In the genomic region with DNA sequence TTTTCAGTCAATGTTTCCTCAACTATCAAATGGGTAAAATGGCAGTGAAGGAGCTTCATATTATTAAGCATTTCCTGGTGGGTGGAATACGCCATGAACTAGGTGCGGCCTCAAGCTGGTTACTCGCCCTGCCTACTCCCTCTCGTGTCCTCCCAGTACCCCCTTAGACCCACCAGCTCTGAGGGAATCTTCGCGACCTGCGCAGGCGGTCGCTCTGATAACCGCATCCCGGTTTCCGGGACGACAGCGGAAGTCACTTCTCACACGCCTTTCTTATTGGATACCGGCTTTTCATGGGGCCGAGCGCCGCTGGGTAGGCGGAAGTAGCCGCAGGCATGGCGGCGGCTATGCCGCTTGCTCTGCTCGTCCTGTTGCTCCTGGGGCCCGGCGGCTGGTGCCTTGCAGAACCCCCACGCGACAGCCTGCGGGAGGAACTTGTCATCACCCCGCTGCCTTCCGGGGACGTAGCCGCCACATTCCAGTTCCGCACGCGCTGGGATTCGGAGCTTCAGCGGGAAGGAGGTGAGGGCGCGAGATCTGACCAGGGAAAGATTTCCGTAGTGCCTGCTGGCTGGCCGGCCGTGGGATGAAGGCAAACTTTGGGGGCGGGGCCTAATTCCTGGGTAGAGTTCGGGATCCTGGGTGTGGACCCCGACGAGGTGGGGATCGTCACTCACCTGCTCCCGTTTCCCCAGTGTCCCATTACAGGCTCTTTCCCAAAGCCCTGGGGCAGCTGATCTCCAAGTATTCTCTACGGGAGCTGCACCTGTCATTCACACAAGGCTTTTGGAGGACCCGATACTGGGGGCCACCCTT, we compare ENCODE assay signal across 1 cellular context.
A peak's percentile ranks its signal among the peaks of the same experiment; 100 is the strongest.
TF ChIP-seq lines count a peak whose summit lies in the region.

PIGT (plus strand) TSS at position 320 of the 816 bp plus-strand sequence; CDS start at position 336, 16 bp downstream.

TF ChIP-seq in GM12878, 131 proteins besides CTCF, POLR2A, EP300 and RAD21 (continued from another document and continues in another):
- TF ChIP-seq ZNF592 (IDR thresholded peaks at IDR 0.05) (no peak), HCFC1 (IDR thresholded peaks at IDR 0.05; ENCODE audit: low read length) (peak; percentile 58), ZNF207 (IDR thresholded peaks at IDR 0.05; ENCODE audit: borderline replicate concordance) (0 out of 2 replicates have a peak, but pooled peaks have one; percentile 58), DPF2 (IDR thresholded peaks at IDR 0.05) (no peak), ZBED1 (IDR thresholded peaks at IDR 0.05; ENCODE audit: borderline replicate concordance) (no peak), ZZZ3 (IDR thresholded peaks at IDR 0.05; ENCODE audit: control insufficient read depth, insufficient read length, low read depth) (no peak), NR2C1 (IDR thresholded peaks at IDR 0.05) (no peak; the same call in 1 of the 2 replicates), POLR2AphosphoS2 (IDR thresholded peaks at IDR 0.05; ENCODE audit: low read depth, low read length) (peak; percentile 84; the same call in 1 of the 2 replicates), ZSCAN29 (IDR thresholded peaks at IDR 0.05) (no peak), CHD4 (IDR thresholded peaks at IDR 0.05) (no peak), NBN (IDR thresholded peaks at IDR 0.05) (peak; percentile 72), SRF (IDR thresholded peaks at IDR 0.05; ENCODE audit: low read depth in 2 of 2, low read length in 2 of 2) (0 out of 4 replicates have a peak, but pooled peaks of 1 of the 2 experiments have one; percentile 21), YBX1 (IDR thresholded peaks at IDR 0.05) (no peak), RAD51 (IDR thresholded peaks at IDR 0.05) (no peak), MAX (IDR thresholded peaks at IDR 0.05; ENCODE audit: low read depth, low read length) (peak; percentile 74), MTA2 (IDR thresholded peaks at IDR 0.05; ENCODE audit: low read depth) (no peak), RBBP5 (conservative IDR thresholded peaks at IDR 0.05) (no peak), SIX5 (IDR thresholded peaks at IDR 0.05; ENCODE audit: low read depth, low read length, severe bottlenecking) (no peak), BACH1 (IDR thresholded peaks at IDR 0.05; ENCODE audit: borderline replicate concordance) (0 out of 2 replicates have a peak, but pooled peaks have one; percentile 4), EED (IDR thresholded peaks at IDR 0.05; ENCODE audit: low read depth) (peak; percentile 42; the same call in 1 of the 2 replicates), FOXK2 (IDR thresholded peaks at IDR 0.05) (0 out of 2 replicates have a peak, but pooled peaks have one; percentile 13), CHD1 (IDR thresholded peaks at IDR 0.05; ENCODE audit: low read depth, low read length) (no peak), SPI1 (IDR thresholded peaks at IDR 0.05; ENCODE audit: borderline replicate concordance, insufficient read depth, low read depth, low read length) (peak; percentile 34; the same call in 1 of the 2 replicates), ZNF274 (IDR thresholded peaks at IDR 0.05; ENCODE audit: insufficient read depth, insufficient read length) (no peak), SMC3 (IDR thresholded peaks at IDR 0.05; ENCODE audit: borderline replicate concordance, low read length) (no peak; the same call in 1 of the 2 replicates), BRCA1 (IDR thresholded peaks at IDR 0.05; ENCODE audit: low read depth, low read length) (no peak), MTA3 (IDR thresholded peaks at IDR 0.05; ENCODE audit: borderline replicate concordance, low read length) (0 out of 2 replicates have a peak, but pooled peaks have one; percentile 64), PAX5 (IDR thresholded peaks at IDR 0.05; ENCODE audit: borderline replicate concordance, low read depth, low read length) (0 out of 2 replicates have a peak, but pooled peaks have one; percentile 29), STAT3 (IDR thresholded peaks at IDR 0.05; ENCODE audit: low read depth, low read length) (no peak), JUNB (IDR thresholded peaks at IDR 0.05) (no peak), HDAC2 (IDR thresholded peaks at IDR 0.05) (peak; percentile 74; the same call in 1 of the 2 replicates), ZNF622 (IDR thresholded peaks at IDR 0.05) (no peak), HDGF (IDR thresholded peaks at IDR 0.05) (no peak), NRF1 (conservative IDR thresholded peaks at IDR 0.05; ENCODE audit: low read depth, low read length) (peak; percentile 65), BMI1 (IDR thresholded peaks at IDR 0.05; ENCODE audit: borderline replicate concordance) (no peak)
- TF ChIP-seq, protein P1, sequence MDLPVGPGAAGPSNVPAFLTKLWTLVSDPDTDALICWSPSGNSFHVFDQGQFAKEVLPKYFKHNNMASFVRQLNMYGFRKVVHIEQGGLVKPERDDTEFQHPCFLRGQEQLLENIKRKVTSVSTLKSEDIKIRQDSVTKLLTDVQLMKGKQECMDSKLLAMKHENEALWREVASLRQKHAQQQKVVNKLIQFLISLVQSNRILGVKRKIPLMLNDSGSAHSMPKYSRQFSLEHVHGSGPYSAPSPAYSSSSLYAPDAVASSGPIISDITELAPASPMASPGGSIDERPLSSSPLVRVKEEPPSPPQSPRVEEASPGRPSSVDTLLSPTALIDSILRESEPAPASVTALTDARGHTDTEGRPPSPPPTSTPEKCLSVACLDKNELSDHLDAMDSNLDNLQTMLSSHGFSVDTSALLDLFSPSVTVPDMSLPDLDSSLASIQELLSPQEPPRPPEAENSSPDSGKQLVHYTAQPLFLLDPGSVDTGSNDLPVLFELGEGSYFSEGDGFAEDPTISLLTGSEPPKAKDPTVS (IDR thresholded peaks at IDR 0.05; ENCODE audit: low read depth, low read length): no peak
- TF ChIP-seq, protein P2, sequence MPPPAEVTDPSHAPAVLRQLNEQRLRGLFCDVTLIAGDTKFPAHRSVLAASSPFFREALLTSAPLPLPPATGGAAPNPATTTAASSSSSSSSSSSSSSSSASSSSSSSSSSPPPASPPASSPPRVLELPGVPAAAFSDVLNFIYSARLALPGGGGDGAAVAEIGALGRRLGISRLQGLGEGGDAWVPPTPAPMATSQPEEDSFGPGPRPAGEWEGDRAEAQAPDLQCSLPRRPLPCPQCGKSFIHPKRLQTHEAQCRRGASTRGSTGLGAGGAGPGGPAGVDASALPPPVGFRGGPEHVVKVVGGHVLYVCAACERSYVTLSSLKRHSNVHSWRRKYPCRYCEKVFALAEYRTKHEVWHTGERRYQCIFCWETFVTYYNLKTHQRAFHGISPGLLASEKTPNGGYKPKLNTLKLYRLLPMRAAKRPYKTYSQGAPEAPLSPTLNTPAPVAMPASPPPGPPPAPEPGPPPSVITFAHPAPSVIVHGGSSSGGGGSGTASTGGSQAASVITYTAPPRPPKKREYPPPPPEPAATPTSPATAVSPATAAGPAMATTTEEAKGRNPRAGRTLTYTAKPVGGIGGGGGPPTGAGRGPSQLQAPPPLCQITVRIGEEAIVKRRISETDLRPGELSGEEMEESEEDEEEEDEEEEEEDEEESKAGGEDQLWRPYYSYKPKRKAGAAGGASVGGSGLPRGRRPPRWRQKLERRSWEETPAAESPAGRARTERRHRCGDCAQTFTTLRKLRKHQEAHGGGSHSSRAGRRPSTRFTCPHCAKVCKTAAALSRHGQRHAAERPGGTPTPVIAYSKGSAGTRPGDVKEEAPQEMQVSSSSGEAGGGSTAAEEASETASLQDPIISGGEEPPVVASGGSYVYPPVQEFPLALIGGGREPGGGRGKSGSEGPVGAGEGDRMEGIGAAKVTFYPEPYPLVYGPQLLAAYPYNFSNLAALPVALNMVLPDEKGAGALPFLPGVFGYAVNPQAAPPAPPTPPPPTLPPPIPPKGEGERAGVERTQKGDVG (CRISPR knock-in tag; IDR thresholded peaks at IDR 0.05): no peak
- TF ChIP-seq, protein P3, sequence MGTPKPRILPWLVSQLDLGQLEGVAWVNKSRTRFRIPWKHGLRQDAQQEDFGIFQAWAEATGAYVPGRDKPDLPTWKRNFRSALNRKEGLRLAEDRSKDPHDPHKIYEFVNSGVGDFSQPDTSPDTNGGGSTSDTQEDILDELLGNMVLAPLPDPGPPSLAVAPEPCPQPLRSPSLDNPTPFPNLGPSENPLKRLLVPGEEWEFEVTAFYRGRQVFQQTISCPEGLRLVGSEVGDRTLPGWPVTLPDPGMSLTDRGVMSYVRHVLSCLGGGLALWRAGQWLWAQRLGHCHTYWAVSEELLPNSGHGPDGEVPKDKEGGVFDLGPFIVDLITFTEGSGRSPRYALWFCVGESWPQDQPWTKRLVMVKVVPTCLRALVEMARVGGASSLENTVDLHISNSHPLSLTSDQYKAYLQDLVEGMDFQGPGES (IDR thresholded peaks at IDR 0.05): no peak
- TF ChIP-seq, protein P4, sequence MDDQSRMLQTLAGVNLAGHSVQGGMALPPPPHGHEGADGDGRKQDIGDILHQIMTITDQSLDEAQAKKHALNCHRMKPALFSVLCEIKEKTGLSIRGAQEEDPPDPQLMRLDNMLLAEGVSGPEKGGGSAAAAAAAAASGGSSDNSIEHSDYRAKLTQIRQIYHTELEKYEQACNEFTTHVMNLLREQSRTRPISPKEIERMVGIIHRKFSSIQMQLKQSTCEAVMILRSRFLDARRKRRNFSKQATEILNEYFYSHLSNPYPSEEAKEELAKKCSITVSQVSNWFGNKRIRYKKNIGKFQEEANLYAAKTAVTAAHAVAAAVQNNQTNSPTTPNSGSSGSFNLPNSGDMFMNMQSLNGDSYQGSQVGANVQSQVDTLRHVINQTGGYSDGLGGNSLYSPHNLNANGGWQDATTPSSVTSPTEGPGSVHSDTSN (IDR thresholded peaks at IDR 0.05; ENCODE audit: insufficient replicate concordance, low read depth, low read length): no peak
- TF ChIP-seq, protein P5, sequence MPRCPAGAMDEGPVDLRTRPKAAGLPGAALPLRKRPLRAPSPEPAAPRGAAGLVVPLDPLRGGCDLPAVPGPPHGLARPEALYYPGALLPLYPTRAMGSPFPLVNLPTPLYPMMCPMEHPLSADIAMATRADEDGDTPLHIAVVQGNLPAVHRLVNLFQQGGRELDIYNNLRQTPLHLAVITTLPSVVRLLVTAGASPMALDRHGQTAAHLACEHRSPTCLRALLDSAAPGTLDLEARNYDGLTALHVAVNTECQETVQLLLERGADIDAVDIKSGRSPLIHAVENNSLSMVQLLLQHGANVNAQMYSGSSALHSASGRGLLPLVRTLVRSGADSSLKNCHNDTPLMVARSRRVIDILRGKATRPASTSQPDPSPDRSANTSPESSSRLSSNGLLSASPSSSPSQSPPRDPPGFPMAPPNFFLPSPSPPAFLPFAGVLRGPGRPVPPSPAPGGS (IDR thresholded peaks at IDR 0.05; ENCODE audit: borderline replicate concordance, insufficient read depth, low read depth, low read length, poor library complexity, severe bottlenecking): no peak
- TF ChIP-seq, protein P6, sequence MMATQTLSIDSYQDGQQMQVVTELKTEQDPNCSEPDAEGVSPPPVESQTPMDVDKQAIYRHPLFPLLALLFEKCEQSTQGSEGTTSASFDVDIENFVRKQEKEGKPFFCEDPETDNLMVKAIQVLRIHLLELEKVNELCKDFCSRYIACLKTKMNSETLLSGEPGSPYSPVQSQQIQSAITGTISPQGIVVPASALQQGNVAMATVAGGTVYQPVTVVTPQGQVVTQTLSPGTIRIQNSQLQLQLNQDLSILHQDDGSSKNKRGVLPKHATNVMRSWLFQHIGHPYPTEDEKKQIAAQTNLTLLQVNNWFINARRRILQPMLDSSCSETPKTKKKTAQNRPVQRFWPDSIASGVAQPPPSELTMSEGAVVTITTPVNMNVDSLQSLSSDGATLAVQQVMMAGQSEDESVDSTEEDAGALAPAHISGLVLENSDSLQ (IDR thresholded peaks at IDR 0.05): no peak
- TF ChIP-seq, protein P7, sequence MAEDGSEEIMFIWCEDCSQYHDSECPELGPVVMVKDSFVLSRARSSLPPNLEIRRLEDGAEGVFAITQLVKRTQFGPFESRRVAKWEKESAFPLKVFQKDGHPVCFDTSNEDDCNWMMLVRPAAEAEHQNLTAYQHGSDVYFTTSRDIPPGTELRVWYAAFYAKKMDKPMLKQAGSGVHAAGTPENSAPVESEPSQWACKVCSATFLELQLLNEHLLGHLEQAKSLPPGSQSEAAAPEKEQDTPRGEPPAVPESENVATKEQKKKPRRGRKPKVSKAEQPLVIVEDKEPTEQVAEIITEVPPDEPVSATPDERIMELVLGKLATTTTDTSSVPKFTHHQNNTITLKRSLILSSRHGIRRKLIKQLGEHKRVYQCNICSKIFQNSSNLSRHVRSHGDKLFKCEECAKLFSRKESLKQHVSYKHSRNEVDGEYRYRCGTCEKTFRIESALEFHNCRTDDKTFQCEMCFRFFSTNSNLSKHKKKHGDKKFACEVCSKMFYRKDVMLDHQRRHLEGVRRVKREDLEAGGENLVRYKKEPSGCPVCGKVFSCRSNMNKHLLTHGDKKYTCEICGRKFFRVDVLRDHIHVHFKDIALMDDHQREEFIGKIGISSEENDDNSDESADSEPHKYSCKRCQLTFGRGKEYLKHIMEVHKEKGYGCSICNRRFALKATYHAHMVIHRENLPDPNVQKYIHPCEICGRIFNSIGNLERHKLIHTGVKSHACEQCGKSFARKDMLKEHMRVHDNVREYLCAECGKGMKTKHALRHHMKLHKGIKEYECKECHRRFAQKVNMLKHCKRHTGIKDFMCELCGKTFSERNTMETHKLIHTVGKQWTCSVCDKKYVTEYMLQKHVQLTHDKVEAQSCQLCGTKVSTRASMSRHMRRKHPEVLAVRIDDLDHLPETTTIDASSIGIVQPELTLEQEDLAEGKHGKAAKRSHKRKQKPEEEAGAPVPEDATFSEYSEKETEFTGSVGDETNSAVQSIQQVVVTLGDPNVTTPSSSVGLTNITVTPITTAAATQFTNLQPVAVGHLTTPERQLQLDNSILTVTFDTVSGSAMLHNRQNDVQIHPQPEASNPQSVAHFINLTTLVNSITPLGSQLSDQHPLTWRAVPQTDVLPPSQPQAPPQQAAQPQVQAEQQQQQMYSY (CRISPR knock-in tag; IDR thresholded peaks at IDR 0.05): no peak
